In genomic region chr18:63320690-63321265, GRCh38 we compare ENCODE assay signal across 1 cellular context.
TF ChIP-seq lines count a peak whose summit lies in the region.

No MANE protein-coding gene starts in this region.

TF ChIP-seq in GM12878, 131 proteins besides CTCF, POLR2A, EP300 and RAD21 (continued from another document and continues in another):
- TF ChIP-seq MTA2 (IDR thresholded peaks at IDR 0.05; ENCODE audit: low read depth) (peak; percentile 48; the same call in 1 of the 2 replicates), CEBPB (IDR thresholded peaks at IDR 0.05; ENCODE audit: borderline replicate concordance in 1 of 2, low read depth in 2 of 2, low read length in 2 of 2) (no peak), BCL11A (IDR thresholded peaks at IDR 0.05; ENCODE audit: low read depth, low read length) (0 out of 2 replicates have a peak, but pooled peaks have one; percentile 5), ZBTB33 (IDR thresholded peaks at IDR 0.05) (no peak), IRF3 (IDR thresholded peaks at IDR 0.05) (no peak), KDM1A (IDR thresholded peaks at IDR 0.05; ENCODE audit: borderline replicate concordance) (no peak), SMAD1 (IDR thresholded peaks at IDR 0.05; ENCODE audit: low read depth, partially characterized antibody) (no peak), FOS (IDR thresholded peaks at IDR 0.05; ENCODE audit: borderline replicate concordance, extremely low read depth, insufficient read length) (no peak), NR2C1 (IDR thresholded peaks at IDR 0.05) (no peak), EGR1 (IDR thresholded peaks at IDR 0.05; ENCODE audit: borderline replicate concordance in 1 of 2, low read depth in 2 of 2, low read length in 2 of 2) (peak in 1 of 2 experiments; percentile 37; a peak in 1 of 3 replicates), NFXL1 (IDR thresholded peaks at IDR 0.05; ENCODE audit: borderline replicate concordance) (no peak), SUZ12 (IDR thresholded peaks at IDR 0.05; ENCODE audit: unreplicated experiment) (no peak), BHLHE40 (IDR thresholded peaks at IDR 0.05; ENCODE audit: borderline replicate concordance in 1 of 2, low read depth in 2 of 2, low read length in 1 of 2) (peak; percentile 92 to 97), NRF1 (conservative IDR thresholded peaks at IDR 0.05; ENCODE audit: low read depth, low read length) (no peak), HCFC1 (IDR thresholded peaks at IDR 0.05; ENCODE audit: low read length) (no peak), CBFB (IDR thresholded peaks at IDR 0.05; ENCODE audit: low read depth) (no peak), PRDM15 (CRISPR knock-in tag; IDR thresholded peaks at IDR 0.05) (no peak), ZNF217 (IDR thresholded peaks at IDR 0.05) (no peak), TCF3 (IDR thresholded peaks at IDR 0.05; ENCODE audit: borderline replicate concordance, insufficient read depth, low read depth, low read length) (no peak), POLR2AphosphoS2 (IDR thresholded peaks at IDR 0.05; ENCODE audit: low read depth, low read length) (peak; percentile 81), TCF7 (IDR thresholded peaks at IDR 0.05; ENCODE audit: borderline replicate concordance) (no peak), RBBP5 (conservative IDR thresholded peaks at IDR 0.05) (no peak), EZH2 (IDR thresholded peaks at IDR 0.05; ENCODE audit: borderline replicate concordance, control insufficient read depth, low read depth, low read length) (no peak), GABPA (IDR thresholded peaks at IDR 0.05; ENCODE audit: low read depth) (no peak), NFIC (IDR thresholded peaks at IDR 0.05; ENCODE audit: low read depth, low read length) (no peak), SREBF2 (IDR thresholded peaks at IDR 0.05; ENCODE audit: low read length) (no peak), SREBF1 (IDR thresholded peaks at IDR 0.05; ENCODE audit: low read length) (no peak), CHD1 (IDR thresholded peaks at IDR 0.05; ENCODE audit: low read depth, low read length) (no peak; the same call in 1 of the 2 replicates), RCOR1 (conservative IDR thresholded peaks at IDR 0.05; ENCODE audit: low read depth, low read length) (no peak), ASH2L (IDR thresholded peaks at IDR 0.05; ENCODE audit: borderline replicate concordance, low read depth) (no peak), ZNF384 (IDR thresholded peaks at IDR 0.05; ENCODE audit: borderline replicate concordance, low read depth, low read length) (no peak), HDAC6 (IDR thresholded peaks at IDR 0.05; ENCODE audit: unreplicated experiment) (no peak), ATF3 (IDR thresholded peaks at IDR 0.05; ENCODE audit: borderline replicate concordance, extremely low read depth, low read depth, low read length) (no peak), CBX5 (IDR thresholded peaks at IDR 0.05; ENCODE audit: low read depth) (no peak), NFYA (IDR thresholded peaks at IDR 0.05; ENCODE audit: borderline replicate concordance, low read depth, low read length) (no peak), HSF1 (IDR thresholded peaks at IDR 0.05; ENCODE audit: low read depth, low read length) (no peak), TAF1 (IDR thresholded peaks at IDR 0.05; ENCODE audit: borderline replicate concordance, low read depth, low read length) (no peak)
- TF ChIP-seq, protein P1, sequence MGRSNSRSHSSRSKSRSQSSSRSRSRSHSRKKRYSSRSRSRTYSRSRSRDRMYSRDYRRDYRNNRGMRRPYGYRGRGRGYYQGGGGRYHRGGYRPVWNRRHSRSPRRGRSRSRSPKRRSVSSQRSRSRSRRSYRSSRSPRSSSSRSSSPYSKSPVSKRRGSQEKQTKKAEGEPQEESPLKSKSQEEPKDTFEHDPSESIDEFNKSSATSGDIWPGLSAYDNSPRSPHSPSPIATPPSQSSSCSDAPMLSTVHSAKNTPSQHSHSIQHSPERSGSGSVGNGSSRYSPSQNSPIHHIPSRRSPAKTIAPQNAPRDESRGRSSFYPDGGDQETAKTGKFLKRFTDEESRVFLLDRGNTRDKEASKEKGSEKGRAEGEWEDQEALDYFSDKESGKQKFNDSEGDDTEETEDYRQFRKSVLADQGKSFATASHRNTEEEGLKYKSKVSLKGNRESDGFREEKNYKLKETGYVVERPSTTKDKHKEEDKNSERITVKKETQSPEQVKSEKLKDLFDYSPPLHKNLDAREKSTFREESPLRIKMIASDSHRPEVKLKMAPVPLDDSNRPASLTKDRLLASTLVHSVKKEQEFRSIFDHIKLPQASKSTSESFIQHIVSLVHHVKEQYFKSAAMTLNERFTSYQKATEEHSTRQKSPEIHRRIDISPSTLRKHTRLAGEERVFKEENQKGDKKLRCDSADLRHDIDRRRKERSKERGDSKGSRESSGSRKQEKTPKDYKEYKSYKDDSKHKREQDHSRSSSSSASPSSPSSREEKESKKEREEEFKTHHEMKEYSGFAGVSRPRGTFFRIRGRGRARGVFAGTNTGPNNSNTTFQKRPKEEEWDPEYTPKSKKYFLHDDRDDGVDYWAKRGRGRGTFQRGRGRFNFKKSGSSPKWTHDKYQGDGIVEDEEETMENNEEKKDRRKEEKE (IDR thresholded peaks at IDR 0.05): no peak
- TF ChIP-seq, protein P2, sequence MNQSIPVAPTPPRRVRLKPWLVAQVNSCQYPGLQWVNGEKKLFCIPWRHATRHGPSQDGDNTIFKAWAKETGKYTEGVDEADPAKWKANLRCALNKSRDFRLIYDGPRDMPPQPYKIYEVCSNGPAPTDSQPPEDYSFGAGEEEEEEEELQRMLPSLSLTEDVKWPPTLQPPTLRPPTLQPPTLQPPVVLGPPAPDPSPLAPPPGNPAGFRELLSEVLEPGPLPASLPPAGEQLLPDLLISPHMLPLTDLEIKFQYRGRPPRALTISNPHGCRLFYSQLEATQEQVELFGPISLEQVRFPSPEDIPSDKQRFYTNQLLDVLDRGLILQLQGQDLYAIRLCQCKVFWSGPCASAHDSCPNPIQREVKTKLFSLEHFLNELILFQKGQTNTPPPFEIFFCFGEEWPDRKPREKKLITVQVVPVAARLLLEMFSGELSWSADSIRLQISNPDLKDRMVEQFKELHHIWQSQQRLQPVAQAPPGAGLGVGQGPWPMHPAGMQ (IDR thresholded peaks at IDR 0.05; ENCODE audit: borderline replicate concordance): no peak
- TF ChIP-seq, protein P3, sequence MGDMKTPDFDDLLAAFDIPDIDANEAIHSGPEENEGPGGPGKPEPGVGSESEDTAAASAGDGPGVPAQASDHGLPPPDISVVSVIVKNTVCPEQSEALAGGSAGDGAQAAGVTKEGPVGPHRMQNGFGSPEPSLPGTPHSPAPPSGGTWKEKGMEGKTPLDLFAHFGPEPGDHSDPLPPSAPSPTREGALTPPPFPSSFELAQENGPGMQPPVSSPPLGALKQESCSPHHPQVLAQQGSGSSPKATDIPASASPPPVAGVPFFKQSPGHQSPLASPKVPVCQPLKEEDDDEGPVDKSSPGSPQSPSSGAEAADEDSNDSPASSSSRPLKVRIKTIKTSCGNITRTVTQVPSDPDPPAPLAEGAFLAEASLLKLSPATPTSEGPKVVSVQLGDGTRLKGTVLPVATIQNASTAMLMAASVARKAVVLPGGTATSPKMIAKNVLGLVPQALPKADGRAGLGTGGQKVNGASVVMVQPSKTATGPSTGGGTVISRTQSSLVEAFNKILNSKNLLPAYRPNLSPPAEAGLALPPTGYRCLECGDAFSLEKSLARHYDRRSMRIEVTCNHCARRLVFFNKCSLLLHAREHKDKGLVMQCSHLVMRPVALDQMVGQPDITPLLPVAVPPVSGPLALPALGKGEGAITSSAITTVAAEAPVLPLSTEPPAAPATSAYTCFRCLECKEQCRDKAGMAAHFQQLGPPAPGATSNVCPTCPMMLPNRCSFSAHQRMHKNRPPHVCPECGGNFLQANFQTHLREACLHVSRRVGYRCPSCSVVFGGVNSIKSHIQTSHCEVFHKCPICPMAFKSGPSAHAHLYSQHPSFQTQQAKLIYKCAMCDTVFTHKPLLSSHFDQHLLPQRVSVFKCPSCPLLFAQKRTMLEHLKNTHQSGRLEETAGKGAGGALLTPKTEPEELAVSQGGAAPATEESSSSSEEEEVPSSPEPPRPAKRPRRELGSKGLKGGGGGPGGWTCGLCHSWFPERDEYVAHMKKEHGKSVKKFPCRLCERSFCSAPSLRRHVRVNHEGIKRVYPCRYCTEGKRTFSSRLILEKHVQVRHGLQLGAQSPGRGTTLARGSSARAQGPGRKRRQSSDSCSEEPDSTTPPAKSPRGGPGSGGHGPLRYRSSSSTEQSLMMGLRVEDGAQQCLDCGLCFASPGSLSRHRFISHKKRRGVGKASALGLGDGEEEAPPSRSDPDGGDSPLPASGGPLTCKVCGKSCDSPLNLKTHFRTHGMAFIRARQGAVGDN (IDR thresholded peaks at IDR 0.05): peak; percentile 69; the same call in 1 of the 2 replicates
- TF ChIP-seq, protein P4, sequence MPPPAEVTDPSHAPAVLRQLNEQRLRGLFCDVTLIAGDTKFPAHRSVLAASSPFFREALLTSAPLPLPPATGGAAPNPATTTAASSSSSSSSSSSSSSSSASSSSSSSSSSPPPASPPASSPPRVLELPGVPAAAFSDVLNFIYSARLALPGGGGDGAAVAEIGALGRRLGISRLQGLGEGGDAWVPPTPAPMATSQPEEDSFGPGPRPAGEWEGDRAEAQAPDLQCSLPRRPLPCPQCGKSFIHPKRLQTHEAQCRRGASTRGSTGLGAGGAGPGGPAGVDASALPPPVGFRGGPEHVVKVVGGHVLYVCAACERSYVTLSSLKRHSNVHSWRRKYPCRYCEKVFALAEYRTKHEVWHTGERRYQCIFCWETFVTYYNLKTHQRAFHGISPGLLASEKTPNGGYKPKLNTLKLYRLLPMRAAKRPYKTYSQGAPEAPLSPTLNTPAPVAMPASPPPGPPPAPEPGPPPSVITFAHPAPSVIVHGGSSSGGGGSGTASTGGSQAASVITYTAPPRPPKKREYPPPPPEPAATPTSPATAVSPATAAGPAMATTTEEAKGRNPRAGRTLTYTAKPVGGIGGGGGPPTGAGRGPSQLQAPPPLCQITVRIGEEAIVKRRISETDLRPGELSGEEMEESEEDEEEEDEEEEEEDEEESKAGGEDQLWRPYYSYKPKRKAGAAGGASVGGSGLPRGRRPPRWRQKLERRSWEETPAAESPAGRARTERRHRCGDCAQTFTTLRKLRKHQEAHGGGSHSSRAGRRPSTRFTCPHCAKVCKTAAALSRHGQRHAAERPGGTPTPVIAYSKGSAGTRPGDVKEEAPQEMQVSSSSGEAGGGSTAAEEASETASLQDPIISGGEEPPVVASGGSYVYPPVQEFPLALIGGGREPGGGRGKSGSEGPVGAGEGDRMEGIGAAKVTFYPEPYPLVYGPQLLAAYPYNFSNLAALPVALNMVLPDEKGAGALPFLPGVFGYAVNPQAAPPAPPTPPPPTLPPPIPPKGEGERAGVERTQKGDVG (CRISPR knock-in tag; IDR thresholded peaks at IDR 0.05): no peak
